ENCODE assay signal across 8 cellular contexts in the genomic region with DNA sequence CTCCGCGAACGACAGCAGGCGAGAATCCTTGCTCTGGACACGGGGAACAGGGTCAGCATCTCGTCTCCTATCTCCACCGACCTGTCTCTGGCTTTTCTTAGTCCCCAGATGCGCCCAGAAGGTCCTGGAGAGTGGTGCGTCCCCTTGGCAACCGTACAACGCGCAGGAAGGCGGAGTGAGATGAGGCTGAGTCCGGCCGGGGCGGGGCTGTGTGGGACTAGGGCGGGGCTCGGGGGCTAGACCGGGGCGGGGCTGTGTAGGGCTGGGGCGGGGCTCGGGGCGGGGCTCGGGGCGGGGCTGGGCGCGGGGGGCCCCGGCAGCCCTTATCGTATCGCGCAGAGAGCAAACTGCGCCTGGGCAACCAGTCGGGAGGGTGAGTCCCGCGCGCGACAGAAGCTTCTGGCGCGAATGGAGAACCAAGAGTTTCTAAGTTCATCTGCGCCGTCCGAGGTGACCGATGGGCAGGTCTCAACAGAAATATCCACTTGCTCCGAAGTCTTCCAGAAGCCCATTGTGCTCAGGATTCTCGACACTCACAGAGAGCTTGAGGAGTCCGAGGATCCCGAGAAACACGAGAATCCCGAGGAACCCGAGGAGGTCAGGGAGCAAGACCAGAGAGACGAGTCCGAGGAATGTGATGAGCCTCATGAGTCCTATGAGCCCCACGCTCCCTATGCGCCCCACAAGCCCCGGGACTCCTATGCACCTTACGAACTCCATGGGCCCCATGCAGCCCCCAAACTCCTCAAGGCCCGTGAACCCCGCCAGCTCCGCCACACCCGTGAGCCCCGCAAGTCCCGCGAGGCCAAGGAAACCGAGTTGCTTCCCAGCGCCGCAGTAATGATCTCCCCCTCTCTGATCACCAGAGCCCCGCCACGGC. TPM values are rescaled to one million over a fixed set of nuclear protein-coding genes. Genes with fewer than 3 reads are reported as not detected.
DNase-seq lines count a peak whose midpoint lies in the region; ATAC-seq, FAIRE-seq and TF ChIP-seq lines count a peak whose summit lies in the region.

No MANE protein-coding gene starts in this region.

- DNase-seq in Calu3 (peak; percentile 57), frontal cortex (ENCODE audit: low spot score in 2 of 2) (peak; percentile 63 to 80)
- DNase-seq in activated effector memory CD4-positive, alpha-beta T cell treated with anti-CD3 and anti-CD28 coated beads, Interleukin-2, amount 50 U/mL, for 16 hours: peak; percentile 92

- BruUV-seq in Calu3 (replicated peaks; lab: Mats Ljungman, UMichigan): no TSS peak

- peaks cover 55% of the 10 kb centered on the region for H3K27me3 ChIP-seq in HUES64 (ENCODE audit: insufficient read depth, low read length)
- H3K27me3 ChIP-seq in neuron (ENCODE audit: insufficient read depth, low read length): peaks cover 16% of the 10 kb centered on the region

- no peaks in the 10 kb centered on the region for H3K36me3 Mint-ChIP-seq in Calu3 (ENCODE audit: insufficient read depth, unreplicated experiment)
- no peaks in the 10 kb centered on the region for H3K36me3 Mint-ChIP-seq in stimulated activated naive CD8-positive, alpha-beta T cell treated with anti-CD3 and anti-CD28 coated beads, Interleukin-15, Interleukin-2, amounts not matched to agents 100 ng/mL and 50 ng/mL, for 24 hours (ENCODE audit: low read depth)

- H3K27ac Mint-ChIP-seq in Calu3 (ENCODE audit: unreplicated experiment): no peak overlapping the region
- H3K27ac Mint-ChIP-seq in stimulated activated naive CD8-positive, alpha-beta T cell treated with anti-CD3 and anti-CD28 coated beads, Interleukin-15, Interleukin-2, amounts not matched to agents 100 ng/mL and 50 ng/mL, for 24 hours: no peak overlapping the region

- no peaks in the 10 kb centered on the region for H3K4me1 ChIP-seq in HUES64 (ENCODE audit: insufficient read depth, low read length)
- peaks cover 10% of the 10 kb centered on the region for H3K4me1 ChIP-seq in neuron (ENCODE audit: insufficient read depth, low read length)

- no peak for FAIRE-seq in frontal cortex (lab: Jason Lieb, UNC)

- TF ChIP-seq POLR2A in Raji (IDR thresholded peaks at IDR 0.05; ENCODE audit: insufficient read depth, low read depth, low read length): 0 out of 2 replicates have a peak, but pooled peaks have one; percentile 27

- peaks cover 14% of the 10 kb centered on the region for H3K27me3 Mint-ChIP-seq in Calu3 (ENCODE audit: unreplicated experiment)
- H3K27me3 Mint-ChIP-seq in stimulated activated naive CD8-positive, alpha-beta T cell treated with anti-CD3 and anti-CD28 coated beads, Interleukin-15, Interleukin-2, amounts not matched to agents 100 ng/mL and 50 ng/mL, for 24 hours: peaks cover 7% of the 10 kb centered on the region

- ATAC-seq in GM21526 (IDR thresholded peaks at IDR 0.05; ENCODE audit: low FRiP score, unreplicated experiment): peak; percentile 92

- TF ChIP-seq CTCF in Calu3 (IDR thresholded peaks at IDR 0.05; ENCODE audit: unreplicated experiment): no peak

- no peak overlapping the region for H3K27ac ChIP-seq in HUES64 (ENCODE audit: low read depth, low read length)

- no peaks in the 10 kb centered on the region for H3K9me3 Mint-ChIP-seq in Calu3 (ENCODE audit: low read depth, unreplicated experiment)
- no peaks in the 10 kb centered on the region for H3K9me3 Mint-ChIP-seq in stimulated activated naive CD8-positive, alpha-beta T cell treated with anti-CD3 and anti-CD28 coated beads, Interleukin-15, Interleukin-2, amounts not matched to agents 100 ng/mL and 50 ng/mL, for 24 hours

- H3K9ac ChIP-seq in HUES64 (ENCODE audit: low read depth, low read length): peak overlapping the region; percentile 79

- no peaks in the 10 kb centered on the region for H3K9me3 ChIP-seq in HUES64 (ENCODE audit: insufficient read depth, low read depth, low read length)
- no peaks in the 10 kb centered on the region for H3K9me3 ChIP-seq in neuron (ENCODE audit: low read length)

- H3K36me3 ChIP-seq in HUES64 (ENCODE audit: insufficient read depth, low read length): no peaks in the 10 kb centered on the region
- no peaks in the 10 kb centered on the region for H3K36me3 ChIP-seq in neuron (ENCODE audit: insufficient read depth, low read length)

- H2AFZ ChIP-seq in neuron (ENCODE audit: low read depth, low read length): peak overlapping the region; percentile 83

- H3K4me1 Mint-ChIP-seq in Calu3 (ENCODE audit: low read depth, unreplicated experiment): no peaks in the 10 kb centered on the region
- no peaks in the 10 kb centered on the region for H3K4me1 Mint-ChIP-seq in stimulated activated naive CD8-positive, alpha-beta T cell treated with anti-CD3 and anti-CD28 coated beads, Interleukin-15, Interleukin-2, amounts not matched to agents 100 ng/mL and 50 ng/mL, for 24 hours (ENCODE audit: low read depth)

- intact Hi-C loops in Calu3 (cut with micrococcal nuclease; ENCODE audit: unreplicated experiment): no loop called here

- H3K4me3 ChIP-seq in HUES64 (ENCODE audit: low read length) (peak overlapping the region; percentile 83), neuron (ENCODE audit: low read length) (peak overlapping the region; percentile 66)

- 6% methylated on average over 68 of the region's 68 CpGs for WGBS in HUES64

- CTCF ChIA-PET in Calu3 (lab: Charles Lee): interaction anchor here (0.6 to 0.7 kb wide), 2 partner anchors 51 to 481 kb away, joined by 4 to 5 read pairs; no protein-coding TSS in a partner anchor

- no peak overlapping the region for H3K4me3 Mint-ChIP-seq in Calu3 (ENCODE audit: low read depth, unreplicated experiment)
- H3K4me3 Mint-ChIP-seq in stimulated activated naive CD8-positive, alpha-beta T cell treated with anti-CD3 and anti-CD28 coated beads, Interleukin-15, Interleukin-2, amounts not matched to agents 100 ng/mL and 50 ng/mL, for 24 hours: peak overlapping the region; percentile 55

RNA-seq across cellular contexts. Expression of a gene that starts 24.9 kb away (rescaled TPM):
- 0.26 and 0.56 TPM in 2 replicates for total RNA-seq in Calu3 (2022)
- 0.65 TPM for polyA plus RNA-seq in HUES64 (2013, experiment 1 of 2)
- polyA plus RNA-seq in HUES64 (2013, experiment 2 of 2): 0.89 TPM
- 2.4 TPM for total RNA-seq in frontal cortex
